ENCODE assay signal across 11 cellular contexts in genomic region chr16:2226245-2226793, GRCh38. TPM values are rescaled to one million over a fixed set of nuclear protein-coding genes. Genes with fewer than 3 reads are reported as not detected.
DNase-seq lines count a peak whose midpoint lies in the region; TF ChIP-seq lines count a peak whose summit lies in the region.
"Had no signal": no experiment of that assay in that cellular context is flagged by ENCODE, and none has a peak within 500 bp of the region (broad histone marks: within the 10 kb centered on the region; RNA-seq: fewer than 3 reads in every experiment).

No MANE protein-coding gene starts in this region.

- BruUV-seq in OCI-LY7 (replicated peaks; lab: Mats Ljungman, UMichigan): no TSS peak

- no peaks in the 10 kb centered on the region for H3K9me3 Mint-ChIP-seq in CD8-positive, alpha-beta memory T cell
- no peaks in the 10 kb centered on the region for H3K9me3 Mint-ChIP-seq in nephron
- H3K9me3 Mint-ChIP-seq: stimulated activated naive B cell treated with anti-CD40 and anti-IgM and Interleukin-4, amounts not matched to agents 10 μg/mL and 1 μg/mL and 100 μg/mL, for 72 hours had no signal

- no peaks in the 10 kb centered on the region for H3F3A ChIP-seq in GM23248 (ENCODE audit: insufficient read depth)

- peak overlapping the region in 5 of 7 donors; percentile 33 to 85 (median 52) for H3K4me3 Mint-ChIP-seq in CD8-positive, alpha-beta memory T cell
- peak overlapping the region; percentile 42 to 74 (median 72) for H3K4me3 Mint-ChIP-seq in nephron

- H3K9me2 ChIP-seq in GM23248 (ENCODE audit: insufficient read depth) (no peaks in the 10 kb centered on the region), OCI-LY7 (ENCODE audit: insufficient read depth, low read length) (no peaks in the 10 kb centered on the region)

- in situ Hi-C loops in T47D (cut with HindIII; ENCODE audit: low pct_unique_long_range_greater_than_20kb, low sequenced_read_pairs): no loop called here
- in situ Hi-C loops in GM23248 (cut with MboI): no loop called here

- DNase-seq in CD8-positive, alpha-beta memory T cell: no peak
- DNase-seq in LHCN-M2 (ENCODE audit: low read depth): peak; percentile 44
- DNase-seq in T47D (ENCODE audit: low read depth in 1 of 2, low spot score in 1 of 2): peak; percentile 68 to 88
- no peak for DNase-seq in GOT3 (lab: John Stamatoyannopoulos, UW)
- no peak for DNase-seq in GM23248
- no peak for DNase-seq in hepatic stellate cell (ENCODE audit: low spot score)
- no peak for DNase-seq in OCI-LY7 (ENCODE audit: low spot score)
- DNase-seq: activated CD8-positive, alpha-beta memory T cell treated with anti-CD3 and anti-CD28 coated beads, Interleukin-2, amount 50 U/mL, for 48 hours; NCI-H1092; stimulated activated naive B cell treated with anti-CD40 and anti-IgM and Interleukin-4, amounts not matched to agents 10 μg/mL and 1 μg/mL and 100 μg/mL, for 72 hours had no signal

- H3K9ac ChIP-seq in GM23248: no peak overlapping the region

- H3K4me2 ChIP-seq in GM23248 (ENCODE audit: unreplicated experiment) (no peak overlapping the region), OCI-LY7 (ENCODE audit: low read length) (no peak overlapping the region)

- peak overlapping the region in 3 of 8 donors; percentile 30 to 68 (median 38) for H3K27ac Mint-ChIP-seq in CD8-positive, alpha-beta memory T cell
- H3K27ac Mint-ChIP-seq in nephron: no peak overlapping the region
- H3K27ac Mint-ChIP-seq: stimulated activated naive B cell treated with anti-CD40 and anti-IgM and Interleukin-4, amounts not matched to agents 10 μg/mL and 1 μg/mL and 100 μg/mL, for 72 hours had no signal

- WGBS in GM23248 (ENCODE audit: low coverage in 1 of 2, low lambda C conversion rate in 2 of 2, missing lambda C conversion rate in 2 of 2), 2 experiments: 77 to 78% methylated on average over 9 of the region's 9 CpGs

- intact Hi-C loops in OCI-LY7 (cut with micrococcal nuclease; ENCODE audit: unreplicated experiment): no loop called here

- H3K36me3 Mint-ChIP-seq in CD8-positive, alpha-beta memory T cell: peaks cover 0 to 36% (median 0%) of the 10 kb centered on the region in 3 donors
- peaks cover 4% of the 10 kb centered on the region for H3K36me3 Mint-ChIP-seq in nephron (ENCODE audit: low read depth)

- TF ChIP-seq CTCF in nephron (IDR thresholded peaks at IDR 0.05; ENCODE audit: unreplicated experiment in 3 of 3) (no peak), OCI-LY7 (conservative IDR thresholded peaks at IDR 0.05; ENCODE audit: low read length) (no peak)

- H4K20me1 ChIP-seq in GM23248 (ENCODE audit: insufficient read depth): no peaks in the 10 kb centered on the region
- H4K20me1 ChIP-seq in OCI-LY7 (ENCODE audit: insufficient read depth, low read length): 0 out of 2 replicates have a peak, but pooled peaks cover 3% of the 10 kb centered on the region

- H3K4me3 ChIP-seq in CD8-positive, alpha-beta memory T cell (ENCODE audit: low read length): no peak overlapping the region
- H3K4me3 ChIP-seq in GM23248 (no peak overlapping the region), OCI-LY7 (ENCODE audit: low read depth, low read length, poor library complexity, severe bottlenecking) (no peak overlapping the region)

- CTCF ChIA-PET in CD8-positive, alpha-beta memory T cell (lab: Charles Lee): no interaction called here
- CTCF ChIA-PET in OCI-LY7 (lab: Charles Lee; ENCODE audit: unreplicated experiment): interaction anchor here (0.5 kb wide), 1 partner anchor 294 kb away, joined by 4 read pairs; no protein-coding TSS in a partner anchor

- H2AFZ ChIP-seq in GM23248: no peak overlapping the region
- no peak overlapping the region for H2AFZ ChIP-seq in OCI-LY7 (ENCODE audit: low read length)

- H3K36me3 ChIP-seq in CD8-positive, alpha-beta memory T cell (ENCODE audit: insufficient read depth, low read length): peaks cover 10% of the 10 kb centered on the region
- H3K36me3 ChIP-seq in GM23248 (ENCODE audit: low read depth) (no peaks in the 10 kb centered on the region; the same call in 1 of the 2 replicates), OCI-LY7 (ENCODE audit: insufficient read depth, low read length) (peaks cover 41% of the 10 kb centered on the region)

- peaks cover 11% of the 10 kb centered on the region for H3K4me1 ChIP-seq in CD8-positive, alpha-beta memory T cell (ENCODE audit: insufficient read depth, low read length)
- H3K4me1 ChIP-seq in GM23248 (ENCODE audit: insufficient read depth) (peaks cover 19% of the 10 kb centered on the region), OCI-LY7 (ENCODE audit: insufficient read depth, low read length, poor library complexity, severe bottlenecking) (peaks cover 10% of the 10 kb centered on the region)

- H3K4me1 Mint-ChIP-seq in CD8-positive, alpha-beta memory T cell: peaks cover 9 to 32% (median 17%) of the 10 kb centered on the region in 3 donors
- H3K4me1 Mint-ChIP-seq in nephron: no peaks in the 10 kb centered on the region

- H3K79me2 ChIP-seq in GM23248 (ENCODE audit: insufficient read depth) (peaks cover 56% of the 10 kb centered on the region), OCI-LY7 (ENCODE audit: insufficient read depth, low read depth, low read length) (peaks cover 32% of the 10 kb centered on the region)

- no peaks in the 10 kb centered on the region for H3K27me3 ChIP-seq in CD8-positive, alpha-beta memory T cell (ENCODE audit: insufficient read depth, low read length, poor library complexity, severe bottlenecking)
- no peaks in the 10 kb centered on the region for H3K27me3 ChIP-seq in GM23248 (replicated peaks; ENCODE audit: insufficient read depth)

- POLR2A ChIA-PET in CD8-positive, alpha-beta memory T cell (lab: Charles Lee): no interaction called here
- POLR2A ChIA-PET in OCI-LY7 (lab: Charles Lee): no interaction called here

- H3K27ac ChIP-seq in CD8-positive, alpha-beta memory T cell (ENCODE audit: low read depth, low read length): no peak overlapping the region
- H3K27ac ChIP-seq in GM23248 (no peak overlapping the region), OCI-LY7 (ENCODE audit: low read depth, low read length, poor library complexity, severe bottlenecking) (no peak overlapping the region)

- H3K9me3 ChIP-seq in CD8-positive, alpha-beta memory T cell (ENCODE audit: low read length): no peaks in the 10 kb centered on the region
- H3K9me3 ChIP-seq in GM23248 (ENCODE audit: low read depth) (no peaks in the 10 kb centered on the region), OCI-LY7 (ENCODE audit: low read length) (no peaks in the 10 kb centered on the region)

- H3K27me3 Mint-ChIP-seq in CD8-positive, alpha-beta memory T cell: no peaks in the 10 kb centered on the region
- no peaks in the 10 kb centered on the region for H3K27me3 Mint-ChIP-seq in nephron (ENCODE audit: low read depth)
- H3K27me3 Mint-ChIP-seq: stimulated activated naive B cell treated with anti-CD40 and anti-IgM and Interleukin-4, amounts not matched to agents 10 μg/mL and 1 μg/mL and 100 μg/mL, for 72 hours had no signal

RNA-seq across cellular contexts. Expression of gene E4F1, which starts 2.9 kb away (rescaled TPM):
- total RNA-seq in CD8-positive, alpha-beta memory T cell: 10 to 100 TPM; 28.9 to 29.8 TPM
- polyA plus RNA-seq in CD8-positive, alpha-beta memory T cell: 16.5 TPM
- 33.5 and 34.0 TPM in 2 replicates for total RNA-seq in LHCN-M2 (2014; rRNA removed)
- polyA plus RNA-seq in LHCN-M2 (2012): 13.2 TPM
- 32.7 and 41.5 TPM in 2 replicates for total RNA-seq in GM23248 (2014; rRNA removed; shearing (Covaris generic))
- polyA plus RNA-seq in GM23248 (2016; fragmentation: Nextera tagmentation; extraction: Ambion mirVana): 13.5 and 15.5 TPM in 2 replicates
- total RNA-seq in OCI-LY7 (2014; rRNA removed; shearing (Covaris generic)): 43.1 and 59.6 TPM in 2 replicates
- total RNA-seq in OCI-LY7 (2022): 35.3 and 42.3 TPM in 2 replicates

RNA-seq across cellular contexts. Expression of gene DNASE1L2, which starts 9.9 kb away (rescaled TPM):
- 1 to 10 TPM; 1.4 to 1.5 TPM for total RNA-seq in CD8-positive, alpha-beta memory T cell
- polyA plus RNA-seq in CD8-positive, alpha-beta memory T cell: not detected
- total RNA-seq in LHCN-M2 (2014; rRNA removed): 1.4 and 2.2 TPM in 2 replicates
- polyA plus RNA-seq in LHCN-M2 (2012): 1.1 TPM
- 0.13 TPM in 1 of 2 replicates, not detected in the other for total RNA-seq in GM23248 (2014; rRNA removed; shearing (Covaris generic))
- polyA plus RNA-seq in GM23248 (2016; fragmentation: Nextera tagmentation; extraction: Ambion mirVana): 0.80 and 0.89 TPM in 2 replicates
- 6.6 and 6.9 TPM in 2 replicates for total RNA-seq in OCI-LY7 (2014; rRNA removed; shearing (Covaris generic))
- total RNA-seq in OCI-LY7 (2022): 8.4 and 9.8 TPM in 2 replicates

RNA-seq across cellular contexts. Expression of gene PGP, which starts 11.7 kb away (rescaled TPM):
- total RNA-seq in CD8-positive, alpha-beta memory T cell: 10 to 100 TPM; 27.3 to 30.9 TPM
- 14.7 TPM for polyA plus RNA-seq in CD8-positive, alpha-beta memory T cell
- total RNA-seq in LHCN-M2 (2014; rRNA removed) (34.9 and 36.9 TPM in 2 replicates), OCI-LY7 (2022) (37.0 and 37.9 TPM in 2 replicates)
- polyA plus RNA-seq in LHCN-M2 (2012): 21.3 TPM
- total RNA-seq in GM23248 (2014; rRNA removed; shearing (Covaris generic)): 21.4 and 25.5 TPM in 2 replicates
- 10.1 TPM in 2 replicates for polyA plus RNA-seq in GM23248 (2016; fragmentation: Nextera tagmentation; extraction: Ambion mirVana)
- total RNA-seq in OCI-LY7 (2014; rRNA removed; shearing (Covaris generic)): 44.2 TPM in 2 replicates

RNA-seq across cellular contexts. Expression of gene BRICD5, which starts 15.7 kb away (rescaled TPM):
- total RNA-seq in CD8-positive, alpha-beta memory T cell: 10 to 100 TPM in 1 of 2 experiments, 1 to 10 TPM in 1; 8.4 to 10.9 TPM
- polyA plus RNA-seq in CD8-positive, alpha-beta memory T cell: 0.14 TPM
- total RNA-seq in LHCN-M2 (2014; rRNA removed) (4.4 and 6.2 TPM in 2 replicates), OCI-LY7 (2022) (31.7 and 36.6 TPM in 2 replicates)
- polyA plus RNA-seq in LHCN-M2 (2012): 1.2 TPM
- total RNA-seq in GM23248 (2014; rRNA removed; shearing (Covaris generic)): 2.1 and 2.9 TPM in 2 replicates
- 0.22 and 0.56 TPM in 2 replicates for polyA plus RNA-seq in GM23248 (2016; fragmentation: Nextera tagmentation; extraction: Ambion mirVana)
- total RNA-seq in OCI-LY7 (2014; rRNA removed; shearing (Covaris generic)): 15.8 and 30.4 TPM in 2 replicates

RNA-seq across cellular contexts. Expression of gene MLST8, which starts 21.1 kb away (rescaled TPM):
- total RNA-seq in CD8-positive, alpha-beta memory T cell: 10 to 100 TPM; 75.4 to 76.8 TPM
- polyA plus RNA-seq in CD8-positive, alpha-beta memory T cell: 30.8 TPM
- total RNA-seq in LHCN-M2 (2014; rRNA removed): 27.3 and 38.1 TPM in 2 replicates
- polyA plus RNA-seq in LHCN-M2 (2012): 54.0 TPM
- total RNA-seq in GM23248 (2014; rRNA removed; shearing (Covaris generic)): 58.6 and 62.9 TPM in 2 replicates
- 46.5 and 54.6 TPM in 2 replicates for polyA plus RNA-seq in GM23248 (2016; fragmentation: Nextera tagmentation; extraction: Ambion mirVana)
- 57.1 and 65.4 TPM in 2 replicates for total RNA-seq in OCI-LY7 (2014; rRNA removed; shearing (Covaris generic))
- 68.6 and 71.3 TPM in 2 replicates for total RNA-seq in OCI-LY7 (2022)

Comparison
In these comparisons a context has a peak if more than half of its experiments do, and no peak if none do; other contexts are left out.
1. DNase-seq: peak in LHCN-M2 (single experiment) and T47D (2 of 2); none in CD8-positive, alpha-beta memory T cell (0 of 5), GOT3 (single experiment), GM23248 (single experiment), hepatic stellate cell (single experiment) and OCI-LY7 (single experiment).